36 cellular contexts compared by ENCODE assay signal in the genomic region with DNA sequence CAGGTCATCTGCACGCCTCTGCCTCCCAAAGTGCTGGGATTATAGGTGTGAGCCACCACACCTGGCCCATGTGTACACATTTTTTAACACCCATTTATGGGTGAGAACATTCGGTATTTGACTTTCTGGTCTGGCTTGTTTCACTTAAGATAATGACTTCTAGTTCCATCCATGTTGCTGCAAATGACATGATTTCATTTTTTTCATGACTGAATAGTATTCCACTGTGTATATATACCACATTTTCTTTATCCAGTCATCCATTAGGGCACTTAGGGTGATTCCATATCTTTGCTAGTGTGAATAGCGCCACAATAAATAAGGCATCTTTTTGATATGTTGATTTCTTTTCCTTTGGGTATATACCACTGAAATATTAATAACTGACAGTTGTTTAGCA. TPM values are rescaled to one million over a fixed set of nuclear protein-coding genes. Genes with fewer than 3 reads are reported as not detected.
"Had no signal": no experiment of that assay in that cellular context is flagged by ENCODE, and none has a peak within 500 bp of the region (broad histone marks: within the 10 kb centered on the region; RNA-seq: fewer than 3 reads in every experiment).

No MANE protein-coding gene starts in this region.

- H3K36me3 Mint-ChIP-seq: activated naive CD4-positive, alpha-beta T cell treated with anti-CD3 and anti-CD28 coated beads, Interleukin-2, amount 10 ng/mL, durations not matched to agents 7 days and 5 days; activated naive CD8-positive, alpha-beta T cell treated with anti-CD3 and anti-CD28 coated beads, Interleukin-2, amount 10 ng/mL, durations not matched to agents 7 days and 5 days had no signal

- FAIRE-seq: astrocyte, bronchial epithelial cell had no signal

- DNase-seq: activated B cell treated with CpG ODN at 0.5 μM for 24 hours; activated CD4-positive, alpha-beta T cell treated with anti-CD3 and anti-CD28 coated beads for 48 hours; activated CD4-positive, alpha-beta T cell treated with anti-CD3 and anti-CD28 coated beads, Interleukin-2, amount 50 U/mL, for 1 hour; activated CD4-positive, alpha-beta T cell treated with anti-CD3 and anti-CD28 coated beads, Interleukin-2, amount 50 U/mL, for 48 hours; activated CD8-positive, alpha-beta memory T cell treated with anti-CD3 and anti-CD28 coated beads for 24 hours; activated CD8-positive, alpha-beta T cell treated with anti-CD3 and anti-CD28 coated beads for 36 hours; activated gamma-delta T cell; activated naive CD4-positive, alpha-beta T cell; activated naive CD4-positive, alpha-beta T cell treated with anti-CD3 and anti-CD28 coated beads, Interleukin-2, amount 10 ng/mL, durations not matched to agents 7 days and 5 days; activated naive CD8-positive, alpha-beta T cell treated with anti-CD3 and anti-CD28 coated beads, Interleukin-2, amount 10 ng/mL, durations not matched to agents 7 days and 5 days; activated T-cell treated with anti-CD3 and anti-CD28 coated beads, Interleukin-2, amount 50 U/mL, for 4 hours; amniotic stem cell; anterior cingulate cortex; brain microvascular endothelial cell; dorsolateral prefrontal cortex; effector memory CD4-positive, alpha-beta T cell; endodermal cell; erythroblast; foreskin keratinocyte; gastrocnemius medialis; glutamatergic neuron; T-helper 1 cell; T-helper 17 cell; T1000; WERI-Rb-1 had no signal

- H3K4me3 ChIP-seq: coronary artery, dorsolateral prefrontal cortex, esophagus muscularis mucosa, gastrocnemius medialis, heart left ventricle had no signal

- H3K9me3 Mint-ChIP-seq: activated B cell treated with CpG ODN at 0.5 μM for 24 hours; activated CD8-positive, alpha-beta T cell treated with anti-CD3 and anti-CD28 coated beads for 36 hours; activated naive CD4-positive, alpha-beta T cell treated with anti-CD3 and anti-CD28 coated beads, Interleukin-2, amount 10 ng/mL, durations not matched to agents 7 days and 5 days; activated naive CD8-positive, alpha-beta T cell treated with anti-CD3 and anti-CD28 coated beads, Interleukin-2, amount 10 ng/mL, durations not matched to agents 7 days and 5 days; activated T-cell treated with anti-CD3 and anti-CD28 coated beads, Interleukin-2, amount 50 U/mL, for 4 hours; central memory CD8-positive, alpha-beta T cell; dendritic cell treated with granulocyte-macrophage colony-stimulating factor and Interleukin-4, amounts not matched to agents 40 ng/mL and 50 ng/mL, for 4 days; T-helper 2 cell treated with Interferon-gamma antibody and Interleukin-4, amounts not matched to agents 5 μg/mL and 100 μg/mL, for 36 hours had no signal

- H3K9me3 ChIP-seq: esophagus muscularis mucosa, gastrocnemius medialis, heart left ventricle had no signal

- H3K4me3 Mint-ChIP-seq: activated B cell treated with CpG ODN at 0.5 μM for 24 hours; activated naive CD4-positive, alpha-beta T cell treated with anti-CD3 and anti-CD28 coated beads, Interleukin-2, amount 10 ng/mL, durations not matched to agents 7 days and 5 days; activated naive CD8-positive, alpha-beta T cell treated with anti-CD3 and anti-CD28 coated beads, Interleukin-2, amount 10 ng/mL, durations not matched to agents 7 days and 5 days; activated T-cell treated with anti-CD3 and anti-CD28 coated beads, Interleukin-2, amount 50 U/mL, for 4 hours; dendritic cell treated with granulocyte-macrophage colony-stimulating factor and Interleukin-4, amounts not matched to agents 40 ng/mL and 50 ng/mL, for 4 days; endodermal cell; T-helper 17 cell; T-helper 2 cell treated with Interferon-gamma antibody and Interleukin-4, amounts not matched to agents 5 μg/mL and 100 μg/mL, for 36 hours had no signal

- H3K27ac Mint-ChIP-seq: activated B cell treated with CpG ODN at 0.5 μM for 24 hours; activated CD8-positive, alpha-beta T cell treated with anti-CD3 and anti-CD28 coated beads for 36 hours; activated naive CD4-positive, alpha-beta T cell treated with anti-CD3 and anti-CD28 coated beads, Interleukin-2, amount 10 ng/mL, durations not matched to agents 7 days and 5 days; activated naive CD8-positive, alpha-beta T cell treated with anti-CD3 and anti-CD28 coated beads, Interleukin-2, amount 10 ng/mL, durations not matched to agents 7 days and 5 days; dendritic cell treated with granulocyte-macrophage colony-stimulating factor and Interleukin-4, amounts not matched to agents 40 ng/mL and 50 ng/mL, for 4 days; endodermal cell; T-helper 17 cell; T-helper 2 cell treated with Interferon-gamma antibody and Interleukin-4, amounts not matched to agents 5 μg/mL and 100 μg/mL, for 36 hours had no signal

- H3K36me3 ChIP-seq: brain microvascular endothelial cell, esophagus muscularis mucosa, gastrocnemius medialis, heart left ventricle, WERI-Rb-1 had no signal

- H3K27ac ChIP-seq: brain microvascular endothelial cell, coronary artery, dorsolateral prefrontal cortex, esophagus muscularis mucosa, foreskin keratinocyte, gastrocnemius medialis, heart left ventricle, WERI-Rb-1 had no signal

- H3K27me3 Mint-ChIP-seq: activated CD8-positive, alpha-beta T cell treated with anti-CD3 and anti-CD28 coated beads for 36 hours had no signal

- ATAC-seq: activated CD4-positive, CD25-positive, alpha-beta regulatory T cell treated with anti-CD3 and anti-CD28 coated beads, Interleukin-2, amount 50 U/mL, for 24 hours; activated CD8-positive, alpha-beta T cell treated with anti-CD3 and anti-CD28 coated beads for 36 hours; activated T-cell treated with anti-CD3 and anti-CD28 coated beads, Interleukin-2, amount 50 U/mL, for 4 hours; foreskin keratinocyte; gastrocnemius medialis; heart left ventricle; T-helper 17 cell had no signal

RNA-seq across cellular contexts. Expression of a gene that starts 5.6 kb away (rescaled TPM):
- total RNA-seq: astrocyte, cardiac septum, cerebellum, esophagus muscularis mucosa, gastrocnemius medialis, heart left ventricle, T-helper 17 cell had no signal
- polyA plus RNA-seq: heart left ventricle had no signal

RNA-seq across cellular contexts. Expression of a gene that starts 36.4 kb away (rescaled TPM):
- total RNA-seq: activated B cell treated with CpG ODN at 0.5 μM for 24 hours; activated naive CD8-positive, alpha-beta T cell treated with anti-CD3 and anti-CD28 coated beads, Interleukin-2, amount 10 ng/mL, durations not matched to agents 7 days and 5 days; activated T-cell treated with anti-CD3 and anti-CD28 coated beads, Interleukin-2, amount 50 U/mL, for 4 hours; cardiac septum; esophagus muscularis mucosa; gastrocnemius medialis; heart left ventricle; T-helper 17 cell had no signal

RNA-seq across cellular contexts. Expression of a gene that starts 42.0 kb away (rescaled TPM):
- total RNA-seq: gastrocnemius medialis, T-helper 17 cell had no signal

RNA-seq across cellular contexts. Expression of a gene that starts 43.0 kb away (rescaled TPM):
- total RNA-seq: activated B cell treated with CpG ODN at 0.5 μM for 24 hours; activated naive CD8-positive, alpha-beta T cell treated with anti-CD3 and anti-CD28 coated beads, Interleukin-2, amount 10 ng/mL, durations not matched to agents 7 days and 5 days; astrocyte; cardiac septum; cerebellum; endodermal cell; T-helper 17 cell had no signal
